ENCODE assay signal across 8 cellular contexts in the genomic region with DNA sequence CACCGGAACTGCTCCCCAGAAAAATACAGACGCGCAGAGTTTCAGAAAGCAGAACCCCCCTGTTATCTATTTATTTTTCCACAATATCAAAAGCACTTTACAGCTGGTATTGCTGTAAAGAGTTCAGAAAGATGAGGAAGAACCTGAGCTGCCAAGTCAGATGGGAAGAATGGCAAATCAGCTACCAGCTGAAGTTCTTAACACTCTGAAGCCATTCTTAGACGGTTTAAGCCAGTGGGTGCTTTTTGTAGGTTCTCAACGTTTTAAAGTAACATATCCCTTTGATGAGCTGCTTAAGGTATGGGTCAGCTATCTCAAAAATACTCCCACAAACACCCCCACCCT. TPM values are rescaled to one million over a fixed set of nuclear protein-coding genes. Genes with fewer than 3 reads are reported as not detected.
DNase-seq lines count a peak whose midpoint lies in the region; ATAC-seq and TF ChIP-seq lines count a peak whose summit lies in the region.

No MANE protein-coding gene starts in this region.

- H3K18ac ChIP-seq in trophoblast cell (ENCODE audit: low read length) = no peak overlapping the region

- H2BK12ac ChIP-seq in trophoblast cell (ENCODE audit: low read length) = no peak overlapping the region

- H3K79me2 ChIP-seq in trophoblast cell (ENCODE audit: control insufficient read depth, insufficient read depth, low read length, poor library complexity) = peaks cover 15% of the 10 kb centered on the region

- DNase-seq in activated T-cell treated with anti-CD3 and anti-CD28 coated beads, Interleukin-2, amount 50 U/mL, for 4 hours = no peak
- DNase-seq in activated T-cell treated with anti-CD3 and anti-CD28 coated beads for 4 hours = no peak
- no peak for DNase-seq in SJCRH30
- no peak for DNase-seq in epithelial cell of proximal tubule (ENCODE audit: low read depth)
- DNase-seq in trophoblast cell = peak in 1 of 2 donors; percentile 55

- H3K9ac ChIP-seq in trophoblast cell (ENCODE audit: low read length) = no peak overlapping the region

- H3K79me1 ChIP-seq in trophoblast cell (ENCODE audit: low read length) = peaks cover 11% of the 10 kb centered on the region

- peak in 1 of 2 donors; percentile 2 for ATAC-seq in activated T-cell treated with anti-CD3 and anti-CD28 coated beads, Interleukin-2, amount 50 U/mL, for 4 hours
- ATAC-seq in GM21515 (IDR thresholded peaks at IDR 0.05; ENCODE audit: unreplicated experiment) (no peak), HG02759 (IDR thresholded peaks at IDR 0.05; ENCODE audit: unreplicated experiment) (no peak), GM18867 (IDR thresholded peaks at IDR 0.05; ENCODE audit: unreplicated experiment) (no peak)

- no peaks in the 10 kb centered on the region for H3K9me3 Mint-ChIP-seq in activated T-cell treated with anti-CD3 and anti-CD28 coated beads, Interleukin-2, amount 50 U/mL, for 4 hours

- H4K91ac ChIP-seq in trophoblast cell (ENCODE audit: low read depth, low read length) = no peak overlapping the region

- no peak overlapping the region for H3K4ac ChIP-seq in trophoblast cell (ENCODE audit: low read depth, low read length)

- peak overlapping the region; percentile 68 for H3K4me2 ChIP-seq in trophoblast cell (ENCODE audit: low read length)

- H3K36me3 Mint-ChIP-seq in activated T-cell treated with anti-CD3 and anti-CD28 coated beads, Interleukin-2, amount 50 U/mL, for 4 hours (ENCODE audit: insufficient read depth) = peaks cover 16% of the 10 kb centered on the region

- H3K4me1 Mint-ChIP-seq in activated T-cell treated with anti-CD3 and anti-CD28 coated beads, Interleukin-2, amount 50 U/mL, for 4 hours (ENCODE audit: low read depth) = peaks cover 37% of the 10 kb centered on the region

- H3K9me3 ChIP-seq in SJCRH30 (replicated peaks) = no peaks in the 10 kb centered on the region; the same call in 1 of the 2 replicates
- H3K9me3 ChIP-seq in trophoblast cell (ENCODE audit: insufficient read depth, low read depth, low read length) = no peaks in the 10 kb centered on the region

- H3K27me3 Mint-ChIP-seq in activated T-cell treated with anti-CD3 and anti-CD28 coated beads, Interleukin-2, amount 50 U/mL, for 4 hours (ENCODE audit: low read depth) = no peaks in the 10 kb centered on the region

- no peak for TF ChIP-seq CTCF in epithelial cell of proximal tubule (conservative IDR thresholded peaks at IDR 0.05; ENCODE audit: low read depth, low read length)

- peak overlapping the region; percentile 96 for H2AFZ ChIP-seq in trophoblast cell (ENCODE audit: insufficient read depth, low read length, poor library complexity)

- peak overlapping the region; percentile 38; the same call in 1 of the 2 replicates for H3K27ac ChIP-seq in SJCRH30
- no peak overlapping the region for H3K27ac ChIP-seq in trophoblast cell (ENCODE audit: low read depth, low read length)

- no peak overlapping the region for H2BK120ac ChIP-seq in trophoblast cell (ENCODE audit: insufficient read depth, low read length, poor library complexity)

- H4K8ac ChIP-seq in trophoblast cell (ENCODE audit: low read depth, low read length) = no peak overlapping the region

- H2AK5ac ChIP-seq in trophoblast cell (ENCODE audit: low read length) = no peak overlapping the region

- H3K4me3 ChIP-seq in SJCRH30 (peak overlapping the region; percentile 97), epithelial cell of proximal tubule (ENCODE audit: low read depth, low read length) (peak overlapping the region; percentile 98), trophoblast cell (ENCODE audit: low read depth, low read length) (no peak overlapping the region)

- no peak overlapping the region for H3K14ac ChIP-seq in trophoblast cell (ENCODE audit: low read length)

- no peak overlapping the region for H3K23ac ChIP-seq in trophoblast cell (ENCODE audit: low read length)

- WGBS in trophoblast cell (ENCODE audit: extremely low coverage, insufficient coverage, insufficient read length) = no CpG with 5 or more reads among the region's 5 CpGs

- H4K12ac ChIP-seq in trophoblast cell (ENCODE audit: low read depth, low read length) = no peak overlapping the region

- H3K27me3 ChIP-seq in SJCRH30 (no peaks in the 10 kb centered on the region), trophoblast cell (ENCODE audit: insufficient read depth, low read length) (no peaks in the 10 kb centered on the region)

- H3K36me3 ChIP-seq in SJCRH30 = peaks cover 16% of the 10 kb centered on the region
- H3K36me3 ChIP-seq in trophoblast cell (ENCODE audit: control insufficient read depth in 1 of 2, insufficient read depth in 2 of 2, low read length in 2 of 2) = peaks cover 4 to 8% of the 10 kb centered on the region in 2 experiments

- H2BK5ac ChIP-seq in trophoblast cell (ENCODE audit: low read depth, low read length, poor library complexity) = peak overlapping the region; percentile 96

- H3K4me1 ChIP-seq in SJCRH30 = peaks cover 9% of the 10 kb centered on the region
- peaks cover 0 to 4% of the 10 kb centered on the region in 2 experiments for H3K4me1 ChIP-seq in trophoblast cell (ENCODE audit: control insufficient read depth in 1 of 2, insufficient read depth in 2 of 2, low read length in 2 of 2)

- H3K4me3 Mint-ChIP-seq in activated T-cell treated with anti-CD3 and anti-CD28 coated beads, Interleukin-2, amount 50 U/mL, for 4 hours = peak overlapping the region; percentile 84

RNA-seq across cellular contexts. Expression of gene AKIRIN1, which starts 0.7 kb away (rescaled TPM):
- 100 to 1,000 TPM in 1 of 3 donors, 10 to 100 TPM in 2; 89.5 to 108 (median 97.3) TPM for total RNA-seq in activated T-cell treated with anti-CD3 and anti-CD28 coated beads, Interleukin-2, amount 50 U/mL, for 4 hours
- 108 and 110 TPM in 2 replicates for total RNA-seq in SJCRH30 (2014; rRNA removed; shearing (Covaris generic))
- 33.4 and 48.3 TPM in 2 replicates for total RNA-seq in epithelial cell of proximal tubule
- 78.0 and 79.2 TPM in 2 replicates for polyA plus RNA-seq in trophoblast cell (2013)

RNA-seq across cellular contexts. Expression of gene NDUFS5, which starts 35.8 kb away (rescaled TPM):
- total RNA-seq in activated T-cell treated with anti-CD3 and anti-CD28 coated beads, Interleukin-2, amount 50 U/mL, for 4 hours = 100 to 1,000 TPM; 161 to 226 (median 205) TPM
- 696 and 701 TPM in 2 replicates for total RNA-seq in SJCRH30 (2014; rRNA removed; shearing (Covaris generic))
- 525 and 889 TPM in 2 replicates for total RNA-seq in epithelial cell of proximal tubule
- polyA plus RNA-seq in trophoblast cell (2013) = 502 and 551 TPM in 2 replicates

RNA-seq across cellular contexts. Expression of gene RHBDL2, which starts 48.7 kb away (rescaled TPM):
- not detected for total RNA-seq in activated T-cell treated with anti-CD3 and anti-CD28 coated beads, Interleukin-2, amount 50 U/mL, for 4 hours
- 0.10 TPM in 1 of 2 replicates, not detected in the other for total RNA-seq in SJCRH30 (2014; rRNA removed; shearing (Covaris generic))
- 0.07 TPM in 1 of 2 replicates, not detected in the other for total RNA-seq in epithelial cell of proximal tubule
- polyA plus RNA-seq in trophoblast cell (2013) = not detected in 2 replicates
